Comparison of ENCODE assay signal across 8 cellular contexts in the genomic region with DNA sequence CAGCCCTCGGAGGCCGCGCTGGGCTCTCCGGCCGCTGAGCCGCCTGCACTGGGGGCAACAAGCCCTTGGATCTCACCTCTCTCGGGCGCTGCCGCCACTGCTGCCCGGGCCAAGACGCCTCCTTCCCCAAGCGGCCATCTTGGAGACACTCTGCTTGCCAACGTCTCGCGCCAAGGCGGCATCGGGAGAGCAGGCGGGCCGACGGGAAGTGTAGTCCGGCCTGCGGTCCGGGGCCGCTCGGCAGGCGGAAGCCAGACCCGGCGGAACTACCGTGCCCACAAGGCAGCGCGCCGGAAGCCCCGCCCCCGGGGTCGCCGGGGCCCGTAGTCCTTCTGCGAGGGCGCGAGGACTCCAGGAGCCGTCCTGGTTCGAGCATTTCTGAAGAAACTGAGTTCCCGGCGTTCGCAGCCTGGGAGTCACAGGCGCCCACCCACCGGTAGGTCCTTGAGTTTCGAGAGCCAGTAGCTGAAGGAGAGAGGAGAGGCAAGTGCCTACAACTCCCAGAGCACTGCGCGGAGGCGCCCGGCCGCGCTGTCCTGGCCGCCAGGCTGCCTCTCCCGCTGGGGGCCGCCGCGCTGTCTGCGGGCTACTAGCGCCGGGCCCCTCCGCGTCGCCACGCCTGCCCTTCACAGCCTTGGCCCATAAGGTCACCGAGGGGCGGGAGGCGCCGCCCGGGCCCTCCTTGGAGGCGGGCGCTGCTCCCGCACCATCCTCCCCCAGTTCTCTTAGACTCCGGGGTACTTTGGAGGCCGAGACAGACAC. TPM values are rescaled to one million over a fixed set of nuclear protein-coding genes. Genes with fewer than 3 reads are reported as not detected.
DNase-seq lines count a peak whose midpoint lies in the region; ATAC-seq and TF ChIP-seq lines count a peak whose summit lies in the region.

A gene with protein sequence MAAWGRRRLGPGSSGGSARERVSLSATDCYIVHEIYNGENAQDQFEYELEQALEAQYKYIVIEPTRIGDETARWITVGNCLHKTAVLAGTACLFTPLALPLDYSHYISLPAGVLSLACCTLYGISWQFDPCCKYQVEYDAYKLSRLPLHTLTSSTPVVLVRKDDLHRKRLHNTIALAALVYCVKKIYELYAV (minus strand): TSS at position 147 of the 762 bp plus-strand sequence. CDS start 9 bp downstream, at position 138.

- peak; percentile 86 for ATAC-seq in HG02759 (IDR thresholded peaks at IDR 0.05; ENCODE audit: unreplicated experiment)
- ATAC-seq in activated naive CD8-positive, alpha-beta T cell treated with anti-CD3 and anti-CD28 coated beads, Interleukin-2, amount 10 ng/mL, durations not matched to agents 7 days and 5 days (ENCODE audit: low read depth) = peak; percentile 91

- peak within 1 kb of the TSS; percentile 96 for H3K4me3 Mint-ChIP-seq in activated naive CD8-positive, alpha-beta T cell treated with anti-CD3 and anti-CD28 coated beads, Interleukin-2, amount 10 ng/mL, durations not matched to agents 7 days and 5 days

- H3K4me3 ChIP-seq in SU-DHL-6 (ENCODE audit: insufficient read depth, low read length, poor library complexity, severe bottlenecking) (peak within 1 kb of the TSS; percentile 81), ovary (peak within 1 kb of the TSS; percentile 93), thymus (ENCODE audit: low read length) (peak within 1 kb of the TSS; percentile 83)

- H3K4me1 ChIP-seq in ovary (ENCODE audit: insufficient read depth) (peaks cover 14% of the 10 kb centered on the region), thymus (ENCODE audit: control insufficient read depth, insufficient read depth, low read length) (peaks cover 26% of the 10 kb centered on the region)

- no peaks in the 10 kb centered on the region for H3K27me3 ChIP-seq in SU-DHL-6 (ENCODE audit: low read length)
- H3K27me3 ChIP-seq in ovary = no peaks in the 10 kb centered on the region
- no peaks in the 10 kb centered on the region for H3K27me3 ChIP-seq in thymus (ENCODE audit: control insufficient read depth, insufficient read depth)

- TF ChIP-seq POLR2A in ovary (IDR thresholded peaks at IDR 0.05) = peak; percentile 56

- H3K9me3 Mint-ChIP-seq in activated naive CD8-positive, alpha-beta T cell treated with anti-CD3 and anti-CD28 coated beads, Interleukin-2, amount 10 ng/mL, durations not matched to agents 7 days and 5 days = no peaks in the 10 kb centered on the region

- peaks cover 41% of the 10 kb centered on the region for H3K4me1 Mint-ChIP-seq in activated naive CD8-positive, alpha-beta T cell treated with anti-CD3 and anti-CD28 coated beads, Interleukin-2, amount 10 ng/mL, durations not matched to agents 7 days and 5 days

- H3K9ac ChIP-seq in SU-DHL-6 (ENCODE audit: low read length) = peak within 1 kb of the TSS; percentile 98

- peaks cover 87% of the 10 kb centered on the region for H3K79me2 ChIP-seq in SU-DHL-6 (ENCODE audit: insufficient read depth, low read length)

- H3K27ac Mint-ChIP-seq in activated naive CD8-positive, alpha-beta T cell treated with anti-CD3 and anti-CD28 coated beads, Interleukin-2, amount 10 ng/mL, durations not matched to agents 7 days and 5 days = peak within 1 kb of the TSS; percentile 94

- intact Hi-C loops in head of caudate nucleus (cut with DNase I) = loop anchor here (5.0 to 10.0 kb wide), 2 partner anchors 38 to 99 kb away; partner anchors contain the start of gene NATD1
- intact Hi-C loops in ovary (cut with DNase I) = loop anchor here in 1 of 4 donors (2.0 to 10.0 kb wide), 2 partner anchors 39 to 89 kb away; partner anchors contain the start of genes DHRS7B and NATD1

- no peaks in the 10 kb centered on the region for H3K9me3 ChIP-seq in SU-DHL-6 (ENCODE audit: insufficient read depth, low read length)
- H3K9me3 ChIP-seq in ovary = no peaks in the 10 kb centered on the region
- H3K9me3 ChIP-seq in thymus (ENCODE audit: control insufficient read depth) = no peaks in the 10 kb centered on the region

- H2AFZ ChIP-seq in SU-DHL-6 (ENCODE audit: low read depth, low read length, severe bottlenecking) = peak within 1 kb of the TSS; percentile 87

- H3K27ac ChIP-seq in SU-DHL-6 (ENCODE audit: low read depth, low read length) (peak within 1 kb of the TSS; percentile 76), ovary (peak within 1 kb of the TSS; percentile 61 to 92), thymus (ENCODE audit: low read depth) (peak within 1 kb of the TSS; percentile 98)

- no peaks in the 10 kb centered on the region for H3F3A ChIP-seq in SU-DHL-6 (ENCODE audit: insufficient read depth)

- H3K9me2 ChIP-seq in SU-DHL-6 (replicated peaks; ENCODE audit: insufficient read depth, low read length) = no peaks in the 10 kb centered on the region

- H3K36me3 ChIP-seq in SU-DHL-6 (ENCODE audit: low read length) (no peaks in the 10 kb centered on the region), ovary (no peaks in the 10 kb centered on the region), thymus (ENCODE audit: control insufficient read depth, insufficient read depth) (peaks cover 18% of the 10 kb centered on the region)

- H3K4me2 ChIP-seq in SU-DHL-6 (ENCODE audit: low read depth, low read length, poor library complexity, severe bottlenecking) = peak within 1 kb of the TSS; percentile 94

- H3K36me3 Mint-ChIP-seq in activated naive CD8-positive, alpha-beta T cell treated with anti-CD3 and anti-CD28 coated beads, Interleukin-2, amount 10 ng/mL, durations not matched to agents 7 days and 5 days = peaks cover 10% of the 10 kb centered on the region

- H3K27me3 Mint-ChIP-seq in activated naive CD8-positive, alpha-beta T cell treated with anti-CD3 and anti-CD28 coated beads, Interleukin-2, amount 10 ng/mL, durations not matched to agents 7 days and 5 days = no peaks in the 10 kb centered on the region

- no peak for TF ChIP-seq EP300 in ovary (IDR thresholded peaks at IDR 0.05)

- 0 to 1% (median 0%) methylated on average over 60 to 76 of the region's 76 CpGs for WGBS in ovary, 3 donors
- under 1% methylated on average over 76 of the region's 76 CpGs for WGBS in thymus

- TF ChIP-seq CTCF in GM12874 (IDR thresholded peaks at IDR 0.05; ENCODE audit: insufficient read depth, low read depth, low read length) (0 out of 2 replicates have a peak, but pooled peaks have one; percentile 10), SU-DHL-6 (IDR thresholded peaks at IDR 0.05; ENCODE audit: insufficient read depth, low read length, poor library complexity, severe bottlenecking) (no peak), ovary (IDR thresholded peaks at IDR 0.05) (peak in 1 of 3 donors; percentile 40)

- peaks cover 14% of the 10 kb centered on the region for H4K20me1 ChIP-seq in SU-DHL-6 (ENCODE audit: low read depth, low read length)

- POLR2A ChIA-PET in activated naive CD8-positive, alpha-beta T cell treated with anti-CD3 and anti-CD28 coated beads, Interleukin-2, amount 10 ng/mL, durations not matched to agents 7 days and 5 days (lab: Charles Lee) = interaction anchor here (0.6 to 2.4 kb wide), 10 partner anchors 11 to 171 kb away, joined by 3 to 15 read pairs (median 4); partner anchors contain the start of genes DHRS7B and USP22

- DNase-seq in NCI-H128 (lab: John Stamatoyannopoulos, UW; ENCODE audit: unreplicated experiment) (peak; percentile 75), head of caudate nucleus (peak; percentile 87 to 99 (median 97)), ovary (peak; percentile 94 to 97 (median 95))
- peak; percentile 98 for DNase-seq in activated naive CD8-positive, alpha-beta T cell treated with anti-CD3 and anti-CD28 coated beads, Interleukin-2, amount 10 ng/mL, durations not matched to agents 7 days and 5 days

RNA-seq across cellular contexts. Expression of the gene that starts here (rescaled TPM):
- total RNA-seq in activated naive CD8-positive, alpha-beta T cell treated with anti-CD3 and anti-CD28 coated beads, Interleukin-2, amount 10 ng/mL, durations not matched to agents 7 days and 5 days = 10 to 100 TPM; 21.4 to 23.7 TPM
- 10 to 100 TPM; 10.5 to 18.5 (median 15.8) TPM for total RNA-seq in ovary
- polyA plus RNA-seq in ovary (10 to 100 TPM; 17.1 to 20.0 TPM), thymus (23.3 TPM)

Comparison
In these comparisons a context has a peak if more than half of its experiments do, and no peak if none do; other contexts are left out.
1. Peak in every context shown above with its lines: DNase-seq, ATAC-seq, H3K4me3 ChIP-seq and H3K27ac ChIP-seq.